15 cellular contexts compared by ENCODE assay signal in genomic region chr11:123235687-123236261, GRCh38. TPM values are rescaled to one million over a fixed set of nuclear protein-coding genes. Genes with fewer than 3 reads are reported as not detected.
DNase-seq lines count a peak whose midpoint lies in the region; ATAC-seq and TF ChIP-seq lines count a peak whose summit lies in the region.
"Had no signal": no experiment of that assay in that cellular context is flagged by ENCODE, and none has a peak within 500 bp of the region (broad histone marks: within the 10 kb centered on the region; RNA-seq: fewer than 3 reads in every experiment).

No MANE protein-coding gene starts in this region.

- H3K36me3 ChIP-seq in ACC112 (ENCODE audit: insufficient read depth, low read length), result no peaks in the 10 kb centered on the region

- H3K4me1 Mint-ChIP-seq in activated CD4-positive, alpha-beta T cell treated with anti-CD3 and anti-CD28 coated beads for 36 hours, result peaks cover 18% of the 10 kb centered on the region

- H3K4me1 ChIP-seq in ACC112 (ENCODE audit: control insufficient read depth, insufficient read depth, low read length, unreplicated experiment), result peaks cover 43% of the 10 kb centered on the region

- H3K4me3 ChIP-seq in ACC112 (ENCODE audit: low read depth, low read length) (peak overlapping the region; percentile 70), fibroblast of the aortic adventitia (ENCODE audit: low read depth, low read length) (peak overlapping the region; percentile 45)
- H3K4me3 ChIP-seq: A549 had no signal

- H3K4me3 Mint-ChIP-seq in activated CD4-positive, alpha-beta T cell treated with anti-CD3 and anti-CD28 coated beads for 36 hours, result no peak overlapping the region
- H3K4me3 Mint-ChIP-seq: activated T-helper 17 cell treated with anti-CD3 and anti-CD28 coated beads, Interleukin-2, amount 50 U/mL, for 72 hours; dendritic cell treated with granulocyte-macrophage colony-stimulating factor and Interleukin-4, amounts not matched to agents 40 ng/mL and 50 ng/mL, for 4 days had no signal

- H3K9me3 Mint-ChIP-seq in activated CD4-positive, alpha-beta T cell treated with anti-CD3 and anti-CD28 coated beads for 36 hours (ENCODE audit: low read depth), result no peaks in the 10 kb centered on the region
- H3K9me3 Mint-ChIP-seq: activated T-helper 17 cell treated with anti-CD3 and anti-CD28 coated beads, Interleukin-2, amount 50 U/mL, for 72 hours; dendritic cell treated with granulocyte-macrophage colony-stimulating factor and Interleukin-4, amounts not matched to agents 40 ng/mL and 50 ng/mL, for 4 days had no signal

- H3K27ac ChIP-seq in ACC112 (ENCODE audit: low read depth, low read length), result peak overlapping the region; percentile 81
- H3K27ac ChIP-seq: A549 had no signal

- H3K79me2 ChIP-seq in ACC112 (ENCODE audit: control insufficient read depth, insufficient read depth, low read length, unreplicated experiment), result no peaks in the 10 kb centered on the region

- H2AFZ ChIP-seq in ACC112 (ENCODE audit: low read length, unreplicated experiment), result peak overlapping the region; percentile 85

- CTCF ChIA-PET in activated CD4-positive, alpha-beta T cell treated with anti-CD3 and anti-CD28 coated beads for 36 hours (lab: Charles Lee), result interaction anchor here (0.6 to 1.6 kb wide), 8 partner anchors 10 to 483 kb away, joined by 3 to 9 read pairs (median 4); no protein-coding TSS in a partner anchor

- H3K27me3 Mint-ChIP-seq in activated CD4-positive, alpha-beta T cell treated with anti-CD3 and anti-CD28 coated beads for 36 hours, result no peaks in the 10 kb centered on the region
- H3K27me3 Mint-ChIP-seq: dendritic cell treated with granulocyte-macrophage colony-stimulating factor and Interleukin-4, amounts not matched to agents 40 ng/mL and 50 ng/mL, for 4 days had no signal

- no peaks in the 10 kb centered on the region for H3K36me3 Mint-ChIP-seq in activated CD4-positive, alpha-beta T cell treated with anti-CD3 and anti-CD28 coated beads for 36 hours (ENCODE audit: low read depth)

- H3K27me3 ChIP-seq in ACC112 (ENCODE audit: insufficient read depth, low read length), result no peaks in the 10 kb centered on the region

- H3K27ac Mint-ChIP-seq in activated CD4-positive, alpha-beta T cell treated with anti-CD3 and anti-CD28 coated beads for 36 hours, result no peak overlapping the region
- H3K27ac Mint-ChIP-seq: activated T-helper 17 cell treated with anti-CD3 and anti-CD28 coated beads, Interleukin-2, amount 50 U/mL, for 72 hours; dendritic cell treated with granulocyte-macrophage colony-stimulating factor and Interleukin-4, amounts not matched to agents 40 ng/mL and 50 ng/mL, for 4 days had no signal

- ATAC-seq in omental fat pad (ENCODE audit: low FRiP score), result peak; percentile 12
- ATAC-seq in activated CD4-positive, alpha-beta T cell treated with anti-CD3 and anti-CD28 coated beads for 36 hours, result no peak
- ATAC-seq: activated T-helper 17 cell treated with anti-CD3 and anti-CD28 coated beads, Interleukin-2, amount 50 U/mL, for 72 hours; esophagus mucosa had no signal

- POLR2A ChIA-PET in activated CD4-positive, alpha-beta T cell treated with anti-CD3 and anti-CD28 coated beads for 36 hours (lab: Charles Lee), result no interaction called here

- TF ChIP-seq CTCF in fibroblast of the aortic adventitia (IDR thresholded peaks at IDR 0.05; ENCODE audit: insufficient read depth, low read length), result peak; percentile 48
- TF ChIP-seq CTCF in omental fat pad (IDR thresholded peaks at IDR 0.05), result no peak

- peak; percentile 59 for DNase-seq in MV-4-11 (lab: John Stamatoyannopoulos, UW)
- DNase-seq in fibroblast of the aortic adventitia (ENCODE audit: low read depth), result peak; percentile 92
- no peak for DNase-seq in omental fat pad (ENCODE audit: low spot score)
- DNase-seq in activated CD4-positive, alpha-beta T cell treated with anti-CD3 and anti-CD28 coated beads, Interleukin-2, amount 50 U/mL, for 4 hours, result no peak
- no peak for DNase-seq in activated CD4-positive, alpha-beta T cell treated with anti-CD3 and anti-CD28 coated beads for 36 hours
- no peak for DNase-seq in NOMO-1 treated with DMSO at 0.1 percent for 48 hours (lab: John Stamatoyannopoulos, UW; ENCODE audit: unreplicated experiment)
- DNase-seq in HK-2 (ENCODE audit: unreplicated experiment), result no peak
- DNase-seq: NCI-H345 had no signal

- intact Hi-C loops in activated CD4-positive, alpha-beta T cell treated with anti-CD3 and anti-CD28 coated beads for 36 hours (cut with DNase I, micrococcal nuclease), result no loop called here

RNA-seq across cellular contexts. Expression of gene CLMP, which starts 40.7 kb away (rescaled TPM):
- total RNA-seq in fibroblast of the aortic adventitia (ENCODE audit: low replicate concordance) (187 and 235 TPM in 2 replicates), omental fat pad (100 to 1,000 TPM in 3 of 4 donors, 10 to 100 TPM in 1; 89.7 to 182 (median 157) TPM)
- under 1 TPM; 0.05 to 0.09 TPM for total RNA-seq in activated CD4-positive, alpha-beta T cell treated with anti-CD3 and anti-CD28 coated beads for 36 hours
- total RNA-seq: lung microvascular endothelial cell, OCI-LY7 had no signal

Comparison
In these comparisons a context has a peak if more than half of its experiments do, and no peak if none do; other contexts are left out.
1. DNase-seq: peak in MV-4-11 (single experiment) and fibroblast of the aortic adventitia (single experiment); none in omental fat pad (single experiment), activated CD4-positive, alpha-beta T cell treated with anti-CD3 and anti-CD28 coated beads, Interleukin-2, amount 50 U/mL, for 4 hours (0 of 2), activated CD4-positive, alpha-beta T cell treated with anti-CD3 and anti-CD28 coated beads for 36 hours (single experiment), NOMO-1 treated with DMSO at 0.1 percent for 48 hours (single experiment) and HK-2 (single experiment).
2. RNA of gene CLMP, which starts 40.7 kb away (total RNA-seq): 187 to 235 TPM in fibroblast of the aortic adventitia and 89.7 to 182 TPM in omental fat pad; 0.05 to 0.09 TPM in activated CD4-positive, alpha-beta T cell treated with anti-CD3 and anti-CD28 coated beads for 36 hours; every median in the first group is over 10 times any median in the second.